In genomic region chr15:48176957-48177356, GRCh38 we compare ENCODE assay signal across 1 cellular context.
TF ChIP-seq lines count a peak whose summit lies in the region.

No MANE protein-coding gene starts in this region.

TF ChIP-seq in GM12878, 131 proteins besides CTCF, POLR2A, EP300 and RAD21:
- TF ChIP-seq KDM1A (IDR thresholded peaks at IDR 0.05; ENCODE audit: borderline replicate concordance), result no peak
- no peak for TF ChIP-seq MYB (IDR thresholded peaks at IDR 0.05; ENCODE audit: borderline replicate concordance, low read depth, low read length)
- TF ChIP-seq ATF2 (IDR thresholded peaks at IDR 0.05; ENCODE audit: low read length), result no peak
- no peak for TF ChIP-seq ZBED1 (IDR thresholded peaks at IDR 0.05; ENCODE audit: borderline replicate concordance)
- TF ChIP-seq POLR2AphosphoS2 (IDR thresholded peaks at IDR 0.05; ENCODE audit: low read depth, low read length), result no peak
- no peak for TF ChIP-seq ZSCAN29 (IDR thresholded peaks at IDR 0.05)
- TF ChIP-seq LARP7 (IDR thresholded peaks at IDR 0.05), result no peak
- TF ChIP-seq PRDM15 (CRISPR knock-in tag; IDR thresholded peaks at IDR 0.05), result no peak
- no peak for TF ChIP-seq TCF7 (IDR thresholded peaks at IDR 0.05; ENCODE audit: borderline replicate concordance)
- no peak for TF ChIP-seq BACH1 (IDR thresholded peaks at IDR 0.05; ENCODE audit: borderline replicate concordance)
- TF ChIP-seq E2F8 (IDR thresholded peaks at IDR 0.05; ENCODE audit: low read depth, partially characterized antibody), result no peak
- no peak for TF ChIP-seq RELA (IDR thresholded peaks at IDR 0.05; ENCODE audit: borderline replicate concordance, partially characterized antibody)
- TF ChIP-seq JUNB (IDR thresholded peaks at IDR 0.05), result no peak
- TF ChIP-seq SPI1 (IDR thresholded peaks at IDR 0.05; ENCODE audit: borderline replicate concordance, insufficient read depth, low read depth, low read length), result no peak
- no peak for TF ChIP-seq EZH2 (IDR thresholded peaks at IDR 0.05; ENCODE audit: borderline replicate concordance, control insufficient read depth, low read depth, low read length)
- no peak for TF ChIP-seq CBFB (IDR thresholded peaks at IDR 0.05; ENCODE audit: low read depth)
